Comparison of ENCODE assay signal across 2 cellular contexts in genomic region chr12:53749986-53750811, GRCh38.
TF ChIP-seq lines count a peak whose summit lies in the region.

No MANE protein-coding gene starts in this region.

TF ChIP-seq in HepG2, 621 proteins besides CTCF, POLR2A, EP300 and RAD21:
- TF ChIP-seq, protein P1, sequence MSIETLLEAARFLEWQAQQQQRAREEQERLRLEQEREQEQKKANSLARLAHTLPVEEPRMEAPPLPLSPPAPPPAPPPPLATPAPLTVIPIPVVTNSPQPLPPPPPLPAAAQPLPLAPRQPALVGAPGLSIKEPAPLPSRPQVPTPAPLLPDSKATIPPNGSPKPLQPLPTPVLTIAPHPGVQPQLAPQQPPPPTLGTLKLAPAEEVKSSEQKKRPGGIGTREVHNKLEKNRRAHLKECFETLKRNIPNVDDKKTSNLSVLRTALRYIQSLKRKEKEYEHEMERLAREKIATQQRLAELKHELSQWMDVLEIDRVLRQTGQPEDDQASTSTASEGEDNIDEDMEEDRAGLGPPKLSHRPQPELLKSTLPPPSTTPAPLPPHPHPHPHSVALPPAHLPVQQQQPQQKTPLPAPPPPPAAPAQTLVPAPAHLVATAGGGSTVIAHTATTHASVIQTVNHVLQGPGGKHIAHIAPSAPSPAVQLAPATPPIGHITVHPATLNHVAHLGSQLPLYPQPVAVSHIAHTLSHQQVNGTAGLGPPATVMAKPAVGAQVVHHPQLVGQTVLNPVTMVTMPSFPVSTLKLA (IDR thresholded peaks at IDR 0.05): peak; percentile 63
- TF ChIP-seq ZBTB21 (CRISPR knock-in tag; IDR thresholded peaks at IDR 0.05): no peak

TF ChIP-seq in HEK293T, 16 proteins besides CTCF, POLR2A, EP300 and RAD21:
- TF ChIP-seq LEF1 (IDR thresholded peaks at IDR 0.05; ENCODE audit: borderline replicate concordance): no peak
- no peak for TF ChIP-seq CTBP1 (IDR thresholded peaks at IDR 0.05; ENCODE audit: borderline replicate concordance)
- no peak for TF ChIP-seq FOXK2 (IDR thresholded peaks at IDR 0.05)
- no peak for TF ChIP-seq FOXA1 (IDR thresholded peaks at IDR 0.05)
